20 cellular contexts compared by ENCODE assay signal in genomic region chr6:16275230-16275574, GRCh38. TPM values are rescaled to one million over a fixed set of nuclear protein-coding genes. Genes with fewer than 3 reads are reported as not detected.
A peak's percentile ranks its signal among the peaks of the same experiment; 100 is the strongest.
DNase-seq lines count a peak whose midpoint lies in the region; ATAC-seq and TF ChIP-seq lines count a peak whose summit lies in the region.
"Had no signal": no experiment of that assay in that cellular context is flagged by ENCODE, and none has a peak within 500 bp of the region (broad histone marks: within the 10 kb centered on the region; RNA-seq: fewer than 3 reads in every experiment).

No MANE protein-coding gene starts in this region.

- no peak for TF ChIP-seq CTCF in nephron (IDR thresholded peaks at IDR 0.05; ENCODE audit: unreplicated experiment in 3 of 3)
- TF ChIP-seq CTCF in prostate gland (IDR thresholded peaks at IDR 0.05): no peak

- H3K9me3 ChIP-seq in BLaER1 treated with 17β-estradiol and CSF1 and Interleukin-3, amounts not matched to agents 10 nM and 100 nM (replicated peaks in 1 of 11): no peaks in the 10 kb centered on the region
- H3K9me3 ChIP-seq in trophoblast cell (ENCODE audit: insufficient read depth, low read depth, low read length) (peaks cover 2% of the 10 kb centered on the region), skeletal muscle tissue (ENCODE audit: control insufficient read depth in 3 of 3, low read length in 3 of 3) (no peaks in the 10 kb centered on the region), prostate gland (no peaks in the 10 kb centered on the region)
- H3K9me3 ChIP-seq: A549, HAP-1 had no signal

- peak overlapping the region; percentile 22 for H4K91ac ChIP-seq in trophoblast cell (ENCODE audit: low read depth, low read length)

- ATAC-seq in GM19452 (IDR thresholded peaks at IDR 0.05; ENCODE audit: unreplicated experiment): no peak
- ATAC-seq: A549, GM12878 had no signal

- H3K4me1 Mint-ChIP-seq in nephron: peaks cover 58% of the 10 kb centered on the region
- H3K4me1 Mint-ChIP-seq: CD14-positive monocyte; CD8-positive, alpha-beta memory T cell had no signal

- no peak overlapping the region for H3K4me3 Mint-ChIP-seq in nephron
- H3K4me3 Mint-ChIP-seq: CD14-positive monocyte; CD4-positive, alpha-beta T cell; CD8-positive, alpha-beta memory T cell; HFFc6 had no signal

- no peak overlapping the region for H2AK5ac ChIP-seq in trophoblast cell (ENCODE audit: low read length)

- WGBS in trophoblast cell (ENCODE audit: extremely low coverage, insufficient coverage, insufficient read length): no CpG with 5 or more reads among the region's 5 CpGs
- WGBS in prostate gland: 86% methylated on average over 5 of the region's 5 CpGs

- peaks cover 0 to 10% (median 0%) of the 10 kb centered on the region in 11 experiments; a peak in 5 of 22 replicates for H3K27me3 ChIP-seq in BLaER1 treated with 17β-estradiol and CSF1 and Interleukin-3, amounts not matched to agents 10 nM and 100 nM
- H3K27me3 ChIP-seq in trophoblast cell (ENCODE audit: insufficient read depth, low read length) (no peaks in the 10 kb centered on the region), skeletal muscle tissue (ENCODE audit: control insufficient read depth in 3 of 3, insufficient read depth in 3 of 3, low read length in 3 of 3) (no peaks in the 10 kb centered on the region), prostate gland (replicated peaks; ENCODE audit: insufficient read depth) (no peaks in the 10 kb centered on the region)

- no peaks in the 10 kb centered on the region for H3K9me3 Mint-ChIP-seq in nephron
- H3K9me3 Mint-ChIP-seq: CD14-positive monocyte; CD4-positive, alpha-beta T cell; CD8-positive, alpha-beta memory T cell; HFFc6 had no signal

- no peak overlapping the region for H2BK5ac ChIP-seq in trophoblast cell (ENCODE audit: low read depth, low read length, poor library complexity)

- intact Hi-C loops in prostate gland (cut with DNase I): no loop called here

- peak overlapping the region in 8 of 11 experiments; percentile 37 to 74 (median 60); a peak in 11 of 22 replicates for H3K4me2 ChIP-seq in BLaER1 treated with 17β-estradiol and CSF1 and Interleukin-3, amounts not matched to agents 10 nM and 100 nM
- no peak overlapping the region for H3K4me2 ChIP-seq in trophoblast cell (ENCODE audit: low read length)
- H3K4me2 ChIP-seq: A549 had no signal

- no peak for TF ChIP-seq POLR2A in prostate gland (IDR thresholded peaks at IDR 0.05)

- no peak overlapping the region for H2AFZ ChIP-seq in trophoblast cell (ENCODE audit: insufficient read depth, low read length, poor library complexity)

- H3K18ac ChIP-seq in trophoblast cell (ENCODE audit: low read length): no peak overlapping the region

- H3K23ac ChIP-seq in trophoblast cell (ENCODE audit: low read length): no peak overlapping the region

- peaks cover 5 to 49% (median 43%) of the 10 kb centered on the region in 10 experiments; a peak in 18 of 20 replicates for H3K4me1 ChIP-seq in BLaER1 treated with 17β-estradiol and CSF1 and Interleukin-3, amounts not matched to agents 10 nM and 100 nM
- H3K4me1 ChIP-seq in trophoblast cell (ENCODE audit: control insufficient read depth in 1 of 2, insufficient read depth in 2 of 2, low read length in 2 of 2) (peaks cover 19 to 24% of the 10 kb centered on the region in 2 experiments), skeletal muscle tissue (ENCODE audit: control insufficient read depth in 3 of 3, insufficient read depth in 3 of 3, low read length in 3 of 3) (peaks cover 21 to 44% (median 41%) of the 10 kb centered on the region in 3 donors), prostate gland (replicated peaks) (peaks cover 12% of the 10 kb centered on the region)

- H3K4ac ChIP-seq in trophoblast cell (ENCODE audit: low read depth, low read length): no peak overlapping the region

- H4K20me1 ChIP-seq in BLaER1 treated with 17β-estradiol and CSF1 and Interleukin-3, amounts not matched to agents 10 nM and 100 nM: peaks cover 0 to 11% (median 0%) of the 10 kb centered on the region in 11 experiments; a peak in 1 of 22 replicates

- H3K27me3 Mint-ChIP-seq in nephron (ENCODE audit: low read depth): peaks cover 11% of the 10 kb centered on the region
- H3K27me3 Mint-ChIP-seq: CD4-positive, alpha-beta T cell had no signal

- peak overlapping the region in 2 of 3 experiments; percentile 25 to 30 for H3K27ac Mint-ChIP-seq in nephron
- H3K27ac Mint-ChIP-seq: CD4-positive, alpha-beta T cell; CD8-positive, alpha-beta memory T cell; HFFc6 had no signal

- H3K36me3 ChIP-seq in BLaER1 treated with 17β-estradiol and CSF1 and Interleukin-3, amounts not matched to agents 10 nM and 100 nM: no peaks in the 10 kb centered on the region
- H3K36me3 ChIP-seq in trophoblast cell (ENCODE audit: control insufficient read depth in 1 of 2, insufficient read depth in 2 of 2, low read length in 2 of 2): peaks cover 0 to 2% of the 10 kb centered on the region in 2 experiments
- H3K36me3 ChIP-seq in skeletal muscle tissue (ENCODE audit: control insufficient read depth in 3 of 3, insufficient read depth in 3 of 3, low read length in 3 of 3): peaks cover 8 to 13% (median 9%) of the 10 kb centered on the region in 3 donors
- peaks cover 2 to 5% of the 10 kb centered on the region in 2 donors for H3K36me3 ChIP-seq in prostate gland
- H3K36me3 ChIP-seq: HAP-1 had no signal

- H3K36me3 Mint-ChIP-seq in nephron (ENCODE audit: low read depth): no peaks in the 10 kb centered on the region
- H3K36me3 Mint-ChIP-seq: CD14-positive monocyte; CD8-positive, alpha-beta memory T cell had no signal

- peaks cover 13% of the 10 kb centered on the region for H3K79me1 ChIP-seq in trophoblast cell (ENCODE audit: low read length)

- H3K27ac ChIP-seq in BLaER1 treated with 17β-estradiol and CSF1 and Interleukin-3, amounts not matched to agents 10 nM and 100 nM: no peak overlapping the region
- H3K27ac ChIP-seq in trophoblast cell (ENCODE audit: low read depth, low read length) (no peak overlapping the region), skeletal muscle tissue (ENCODE audit: low read depth, low read length) (peak overlapping the region; percentile 10), prostate gland (no peak overlapping the region)
- H3K27ac ChIP-seq: A549 had no signal

- no peak overlapping the region for H3K14ac ChIP-seq in trophoblast cell (ENCODE audit: low read length)

- DNase-seq in trophoblast cell (no peak), prostate gland (ENCODE audit: low spot score) (no peak), hypothalamus (lab: John Stamatoyannopoulos, UW) (no peak)
- DNase-seq: 8988T; ACHN; CD4-positive, alpha-beta T cell; CD8-positive, alpha-beta memory T cell; DMS 273 treated with DMSO at 0.1 percent for 48 hours; DMS79; GDM1; GOT3; HFFc6 had no signal

- H3K9ac ChIP-seq in BLaER1 treated with 17β-estradiol and CSF1 and Interleukin-3, amounts not matched to agents 10 nM and 100 nM: no peak overlapping the region
- H3K9ac ChIP-seq in trophoblast cell (ENCODE audit: low read length) (no peak overlapping the region), skeletal muscle tissue (ENCODE audit: low read depth in 1 of 3, low read length in 3 of 3) (no peak overlapping the region)

- no peak overlapping the region for H2BK120ac ChIP-seq in trophoblast cell (ENCODE audit: insufficient read depth, low read length, poor library complexity)

- no peaks in the 10 kb centered on the region for H3K79me2 ChIP-seq in trophoblast cell (ENCODE audit: control insufficient read depth, insufficient read depth, low read length, poor library complexity)

- no peak overlapping the region for H3K4me3 ChIP-seq in BLaER1 treated with 17β-estradiol and CSF1 and Interleukin-3, amounts not matched to agents 10 nM and 100 nM
- H3K4me3 ChIP-seq in trophoblast cell (ENCODE audit: low read depth, low read length) (no peak overlapping the region), skeletal muscle tissue (ENCODE audit: low read length in 3 of 3) (no peak overlapping the region), prostate gland (no peak overlapping the region)
- H3K4me3 ChIP-seq: A549, GM12878, HAP-1 had no signal

- H2BK12ac ChIP-seq in trophoblast cell (ENCODE audit: low read length): no peak overlapping the region

- H4K12ac ChIP-seq in trophoblast cell (ENCODE audit: low read depth, low read length): no peak overlapping the region

- no peak overlapping the region for H4K8ac ChIP-seq in trophoblast cell (ENCODE audit: low read depth, low read length)

RNA-seq across cellular contexts. Expression of gene GMPR, which starts 36.8 kb away (rescaled TPM):
- polyA plus RNA-seq in trophoblast cell (2013): 17.5 and 17.8 TPM in 2 replicates
- total RNA-seq in skeletal muscle tissue: 26.1 TPM
- total RNA-seq in prostate gland: 100 to 1,000 TPM; 228 to 266 TPM
